Comparison of ENCODE assay signal across 32 cellular contexts in genomic region chr1:8333246-8333987, GRCh38.
"Had no signal": no experiment of that assay in that cellular context is flagged by ENCODE, and none has a peak within 500 bp of the region (broad histone marks: within the 10 kb centered on the region; RNA-seq: fewer than 3 reads in every experiment).

No MANE protein-coding gene starts in this region.

- H3K9me3 Mint-ChIP-seq: immature natural killer cell had no signal

- H3K9me3 ChIP-seq: lower lobe of right lung, neutrophil, ovary, prostate gland, stomach, suprapubic skin, thoracic aorta, tibial artery, upper lobe of right lung had no signal

- H3K36me3 ChIP-seq: lower lobe of right lung, neural progenitor cell, neutrophil, ovary, prostate gland, suprapubic skin, upper lobe of right lung had no signal

- FAIRE-seq: islet of Langerhans, urothelium cell line had no signal

- H3K27me3 Mint-ChIP-seq: naive thymus-derived CD8-positive, alpha-beta T cell; stimulated activated naive B cell treated with anti-CD40 and anti-IgM and Interleukin-4, amounts not matched to agents 10 μg/mL and 1 μg/mL and 100 μg/mL, for 72 hours had no signal

- H3K9ac ChIP-seq: neural progenitor cell had no signal

- H3K4me2 ChIP-seq: neural progenitor cell had no signal

- H3K4me3 ChIP-seq: lower lobe of right lung, neural progenitor cell, ovary, prostate gland, skin epidermis, stomach, suprapubic skin, thoracic aorta, tibial artery, upper lobe of right lung had no signal

- H3K27ac ChIP-seq: lower lobe of right lung, neural progenitor cell, neutrophil, ovary, skin epidermis, stomach, suprapubic skin, thoracic aorta, tibial artery, upper lobe of right lung had no signal

- H2AFZ ChIP-seq: neural progenitor cell had no signal

- H3K27ac Mint-ChIP-seq: immature natural killer cell; neural progenitor cell; stimulated activated naive B cell treated with anti-CD40 and anti-IgM and Interleukin-4, amounts not matched to agents 10 μg/mL and 1 μg/mL and 100 μg/mL, for 72 hours had no signal

- H3K27me3 ChIP-seq: neural progenitor cell, neutrophil, ovary, stomach, suprapubic skin, tibial artery, upper lobe of right lung had no signal

- H3K4me1 ChIP-seq: lower lobe of right lung, neural progenitor cell, prostate gland, stomach, suprapubic skin, tibial artery, upper lobe of right lung had no signal

- H3K4me3 Mint-ChIP-seq: immature natural killer cell; naive thymus-derived CD8-positive, alpha-beta T cell; nephron progenitor cell; neural progenitor cell; stimulated activated naive B cell treated with anti-CD40 and anti-IgM and Interleukin-4, amounts not matched to agents 10 μg/mL and 1 μg/mL and 100 μg/mL, for 72 hours had no signal

- H3K4me1 Mint-ChIP-seq: immature natural killer cell; naive thymus-derived CD8-positive, alpha-beta T cell; stimulated activated naive B cell treated with anti-CD40 and anti-IgM and Interleukin-4, amounts not matched to agents 10 μg/mL and 1 μg/mL and 100 μg/mL, for 72 hours had no signal

- ATAC-seq: left cardiac atrium; left lobe of liver; lower lobe of right lung; naive thymus-derived CD8-positive, alpha-beta T cell; right cardiac atrium; sciatic nerve; stimulated activated naive B cell treated with anti-CD40 and anti-IgM and Interleukin-4, amounts not matched to agents 10 μg/mL and 1 μg/mL and 100 μg/mL, for 72 hours; stimulated activated naive CD8-positive, alpha-beta T cell treated with anti-CD3 and anti-CD28 coated beads, Interleukin-15, Interleukin-2, amounts not matched to agents 100 U/mL and 50 U/mL, for 24 hours; upper lobe of right lung had no signal

- DNase-seq: hypothalamus; immature natural killer cell; kidney glomerular epithelial cell; left cardiac atrium; mammary epithelial cell; mesenchymal stem cell; naive thymus-derived CD8-positive, alpha-beta T cell; nephron progenitor cell; occipital lobe; ovary; retina; stimulated activated CD4-positive, alpha-beta T cell treated with anti-CD3 and anti-CD28 coated beads, Interleukin-12 subunit alpha, Interleukin-12 subunit beta, amount 100 ng/mL, for 4 hours; stimulated activated CD4-positive, alpha-beta T cell treated with anti-CD3 and anti-CD28 coated beads, Interleukin-15, amount 100 ng/mL, for 24 hours; stimulated activated CD4-positive, alpha-beta T cell treated with anti-CD3 and anti-CD28 coated beads, Interleukin-2, amount 100 ng/mL, for 24 hours; stimulated activated CD4-positive, alpha-beta T cell treated with anti-CD3 and anti-CD28 coated beads, Interleukin-4, amount 100 ng/mL, for 1 hour; stimulated activated naive B cell treated with anti-CD40 and anti-IgM and Interleukin-4, amounts not matched to agents 10 μg/mL and 1 μg/mL and 100 μg/mL, for 72 hours; stimulated activated naive CD8-positive, alpha-beta T cell treated with anti-CD3 and anti-CD28 coated beads, Interleukin-15, Interleukin-2, amounts not matched to agents 100 U/mL and 50 U/mL, for 24 hours; stomach; tibial artery; upper lobe of right lung had no signal
